ENCODE assay signal across 1 cellular context in the genomic region with DNA sequence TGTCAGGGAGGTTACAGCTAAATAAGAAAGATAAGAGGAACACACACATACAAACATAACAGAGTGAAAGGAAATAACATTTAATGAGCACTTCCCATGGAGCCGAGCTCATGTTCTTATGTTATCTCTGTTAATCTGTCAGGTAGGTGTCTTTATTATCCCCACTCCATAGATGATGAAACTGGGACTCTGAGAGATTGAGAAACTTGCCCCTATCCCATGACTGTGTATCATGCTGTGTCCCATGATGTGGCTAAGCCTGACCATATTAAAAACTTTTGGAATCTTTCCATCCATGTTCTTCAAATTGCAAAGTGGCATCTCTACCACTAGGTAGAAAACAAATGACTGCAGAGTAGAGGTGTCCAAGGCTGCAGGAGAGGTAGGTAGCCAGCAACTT.
TF ChIP-seq lines count a peak whose summit lies in the region.

No MANE protein-coding gene starts in this region.

TF ChIP-seq in GM23338, 12 proteins besides CTCF, POLR2A, EP300 and RAD21 (continued from another document):
- TF ChIP-seq ZNF462 (CRISPR knock-in tag; IDR thresholded peaks at IDR 0.05) (no peak), POLR2AphosphoS5 (IDR thresholded peaks at IDR 0.05; ENCODE audit: low read depth) (no peak), NANOG (IDR thresholded peaks at IDR 0.05; ENCODE audit: borderline replicate concordance) (no peak)
